ENCODE assay signal across 8 cellular contexts in the genomic region with DNA sequence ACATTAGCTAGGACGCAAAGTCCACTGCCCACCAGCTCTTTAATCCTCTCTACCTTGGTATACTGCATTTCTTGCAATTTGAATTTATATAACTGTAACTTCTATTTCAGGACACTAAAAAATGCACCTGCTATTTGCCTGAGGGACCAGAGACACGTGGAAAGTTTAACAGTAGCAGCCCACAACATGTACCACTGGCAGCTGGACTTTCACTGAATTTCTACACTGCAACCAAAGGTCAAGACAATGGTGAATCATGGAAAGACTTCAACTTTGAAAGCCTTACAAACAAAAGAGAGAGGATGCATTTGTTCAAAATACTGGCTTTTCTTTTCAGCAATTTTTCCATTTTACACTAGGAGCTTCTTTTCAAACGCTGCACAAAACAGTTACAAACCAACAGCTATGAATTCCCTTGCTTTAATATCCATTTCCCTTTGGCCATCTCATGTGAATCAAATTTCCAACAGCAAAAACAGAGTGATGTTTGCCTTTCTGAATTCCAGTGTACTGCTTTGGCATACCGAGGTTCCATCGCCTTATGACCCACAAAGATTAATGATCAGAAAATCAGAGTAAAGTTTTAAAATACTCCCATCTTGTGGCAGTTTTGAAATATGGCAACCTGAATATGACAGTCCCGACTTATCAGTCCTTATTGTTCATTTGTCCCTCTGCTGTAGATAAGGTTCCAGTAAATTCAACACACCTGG. TPM values are rescaled to one million over a fixed set of nuclear protein-coding genes. Genes with fewer than 3 reads are reported as not detected.
DNase-seq lines count a peak whose midpoint lies in the region; ATAC-seq, FAIRE-seq and TF ChIP-seq lines count a peak whose summit lies in the region.

No MANE protein-coding gene starts in this region.

- peak overlapping the region; percentile 91 for H3K27ac ChIP-seq in DOHH2 (ENCODE audit: low read depth, low read length)
- H3K27ac ChIP-seq in left ventricle myocardium inferior (replicated peaks), result no peak overlapping the region
- no peak overlapping the region for H3K27ac ChIP-seq in small intestine (ENCODE audit: low read depth in 1 of 2, low read length in 1 of 2)

- 38 to 43% (median 38%) methylated on average over 6 of the region's 6 CpGs for WGBS in small intestine, 3 donors

- no peaks in the 10 kb centered on the region for H4K20me1 ChIP-seq in DOHH2 (ENCODE audit: control insufficient read depth, insufficient read depth, low read depth, low read length)

- intact Hi-C loops in left ventricle myocardium inferior (cut with micrococcal nuclease), result loop anchor here (10.0 kb wide), 1 partner anchor 87 kb away; no protein-coding TSS in a partner anchor

- no peaks in the 10 kb centered on the region for H3K27me3 ChIP-seq in DOHH2 (ENCODE audit: control insufficient read depth, low read length)
- H3K27me3 ChIP-seq in adipocyte (replicated peaks; ENCODE audit: control insufficient read depth, insufficient read depth, low read length), result no peaks in the 10 kb centered on the region
- no peaks in the 10 kb centered on the region for H3K27me3 ChIP-seq in left ventricle myocardium inferior (ENCODE audit: low read depth)
- no peaks in the 10 kb centered on the region for H3K27me3 ChIP-seq in small intestine (ENCODE audit: control insufficient read depth in 2 of 2, insufficient read depth in 2 of 2, low read length in 2 of 2)

- DNase-seq in H54 (ENCODE audit: insufficient read length, low spot score) (peak; percentile 36), NCI-H1436 treated with DMSO at 0.1 percent for 48 hours (lab: John Stamatoyannopoulos, UW) (peak; percentile 2), adipocyte (ENCODE audit: low read depth) (peak; percentile 83), left ventricle myocardium inferior (no peak), small intestine (peak; percentile 68)
- DNase-seq in activated CD4-positive, alpha-beta T cell treated with anti-CD3 and anti-CD28 coated beads, Interleukin-2, amount 50 U/mL, for 1 hour, result no peak

- FAIRE-seq in H54 (lab: Jason Lieb, UNC), result peak; percentile 93
- no peak for FAIRE-seq in small intestine (lab: Jason Lieb, UNC)

- H3K9me3 ChIP-seq in DOHH2 (ENCODE audit: control insufficient read depth, insufficient read depth, low read length) (no peaks in the 10 kb centered on the region), adipocyte (ENCODE audit: control insufficient read depth, low read length) (no peaks in the 10 kb centered on the region), left ventricle myocardium inferior (replicated peaks) (no peaks in the 10 kb centered on the region), small intestine (ENCODE audit: control insufficient read depth, low read depth) (no peaks in the 10 kb centered on the region)

- TF ChIP-seq CTCF in DOHH2 (IDR thresholded peaks at IDR 0.05; ENCODE audit: low read depth, low read length, poor library complexity, severe bottlenecking), result peak; percentile 73
- peak; percentile 70 for TF ChIP-seq CTCF in left ventricle myocardium inferior (IDR thresholded peaks at IDR 0.05; ENCODE audit: borderline replicate concordance)

- H3K9me2 ChIP-seq in DOHH2 (replicated peaks; ENCODE audit: control insufficient read depth, low read length), result no peaks in the 10 kb centered on the region

- no peak for ATAC-seq in HG03521 (IDR thresholded peaks at IDR 0.05; ENCODE audit: unreplicated experiment)

- H3K79me2 ChIP-seq in DOHH2 (ENCODE audit: control insufficient read depth, low read length), result no peaks in the 10 kb centered on the region

- H3K9ac ChIP-seq in adipocyte (ENCODE audit: low read length), result peak overlapping the region; percentile 6

- H3K4me3 ChIP-seq in DOHH2 (ENCODE audit: low read length) (peak overlapping the region; percentile 53), adipocyte (ENCODE audit: low read length) (peak overlapping the region; percentile 14), left ventricle myocardium inferior (no peak overlapping the region), small intestine (ENCODE audit: low read depth in 1 of 2, low read length in 2 of 2) (no peak overlapping the region)

- peaks cover 13% of the 10 kb centered on the region for H3F3A ChIP-seq in DOHH2 (ENCODE audit: control insufficient read depth, insufficient read depth)

- H3K36me3 ChIP-seq in DOHH2 (ENCODE audit: control insufficient read depth, low read length) (no peaks in the 10 kb centered on the region), adipocyte (ENCODE audit: control insufficient read depth, insufficient read depth, low read length, severe bottlenecking) (no peaks in the 10 kb centered on the region), left ventricle myocardium inferior (no peaks in the 10 kb centered on the region), small intestine (ENCODE audit: control insufficient read depth in 2 of 2, insufficient read depth in 2 of 2, low read length in 2 of 2) (peaks cover 0 to 5% of the 10 kb centered on the region in 2 donors)

- H3K4me1 ChIP-seq in DOHH2 (ENCODE audit: control insufficient read depth, low read length) (peaks cover 41% of the 10 kb centered on the region), adipocyte (ENCODE audit: control insufficient read depth, insufficient read depth, low read length) (peaks cover 13% of the 10 kb centered on the region), left ventricle myocardium inferior (peaks cover 6% of the 10 kb centered on the region), small intestine (ENCODE audit: control insufficient read depth in 2 of 2, insufficient read depth in 1 of 2, low read depth in 1 of 2, low read length in 1 of 2) (peaks cover 0 to 3% of the 10 kb centered on the region in 2 donors)

- TF ChIP-seq POLR2A in H54 (IDR thresholded peaks at IDR 0.05; ENCODE audit: low read depth, low read length), result no peak

- H3K4me2 ChIP-seq in DOHH2 (ENCODE audit: low read length), result peak overlapping the region; percentile 86

RNA-seq across cellular contexts. Expression of a gene that starts 29.9 kb away (rescaled TPM):
- total RNA-seq in left ventricle myocardium inferior, result 138 TPM
- polyA plus RNA-seq in small intestine, result 100 to 1,000 TPM; 117 to 142 (median 135) TPM

RNA-seq across cellular contexts. Expression of a gene that starts 30.8 kb away (rescaled TPM):
- 5.1 TPM for total RNA-seq in left ventricle myocardium inferior
- polyA plus RNA-seq in small intestine, result 100 to 1,000 TPM in 2 of 3 donors, 10 to 100 TPM in 1; 45.1 to 333 (median 181) TPM

Comparison
In these comparisons a context has a peak if more than half of its experiments do, and no peak if none do; other contexts are left out.
1. H3K4me3 ChIP-seq: peak in DOHH2 (single experiment) and adipocyte (single experiment); none in left ventricle myocardium inferior (single experiment) and small intestine (0 of 2).
2. DNase-seq: peak in H54 (single experiment), NCI-H1436 treated with DMSO at 0.1 percent for 48 hours (single experiment), adipocyte (single experiment) and small intestine (single experiment); none in left ventricle myocardium inferior (single experiment) and activated CD4-positive, alpha-beta T cell treated with anti-CD3 and anti-CD28 coated beads, Interleukin-2, amount 50 U/mL, for 1 hour (single experiment).